In the genomic region with DNA sequence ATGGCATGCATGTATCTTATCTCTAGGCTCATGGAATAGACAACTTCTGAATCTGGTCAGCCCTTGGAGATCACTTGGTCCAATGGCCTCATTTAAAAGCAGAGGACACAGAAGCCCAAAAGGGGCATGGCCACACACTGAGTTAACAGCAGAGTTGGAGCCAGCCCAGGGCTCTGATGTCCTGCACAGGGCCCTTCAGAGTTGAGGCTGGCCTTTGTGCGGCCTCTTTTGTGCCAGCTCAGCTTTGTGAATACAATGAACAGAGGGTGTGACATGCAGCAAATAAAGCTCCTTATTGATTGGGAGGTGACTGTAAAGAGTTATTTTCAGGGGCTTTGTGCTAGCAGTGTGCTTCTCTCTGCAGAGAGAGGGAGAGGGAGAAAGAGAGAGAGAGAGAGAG, we compare ENCODE assay signal across 21 cellular contexts.
DNase-seq lines count a peak whose midpoint lies in the region; ATAC-seq and TF ChIP-seq lines count a peak whose summit lies in the region.
"Had no signal": no experiment of that assay in that cellular context is flagged by ENCODE, and none has a peak within 500 bp of the region (broad histone marks: within the 10 kb centered on the region; RNA-seq: fewer than 3 reads in every experiment).

No MANE protein-coding gene starts in this region.

- DNase-seq in Calu3 (peak; percentile 8), astrocyte of the hippocampus (ENCODE audit: low read depth, low spot score) (peak; percentile 5), medulla oblongata (ENCODE audit: extremely low spot score) (peak; percentile 93), sciatic nerve (ENCODE audit: low spot score) (no peak), omental fat pad (ENCODE audit: low spot score) (no peak)
- DNase-seq in activated naive CD4-positive, alpha-beta T cell treated with anti-CD3 and anti-CD28 coated beads, Interleukin-2, amount 50 U/mL, for 72 hours (ENCODE audit: low spot score in 2 of 2), result no peak
- DNase-seq: activated CD4-positive, alpha-beta T cell treated with anti-CD3 and anti-CD28 coated beads for 1 hour; activated CD8-positive, alpha-beta memory T cell treated with anti-CD3 and anti-CD28 coated beads for 24 hours; activated naive CD4-positive, alpha-beta T cell treated with anti-CD3 and anti-CD28 coated beads, Interleukin-2, amount 10 ng/mL, durations not matched to agents 7 days and 5 days; activated T-cell treated with anti-CD3 and anti-CD28 coated beads, Interleukin-2, amount 50 U/mL, for 48 hours; cortex of kidney; EL; Karpas-422; NCI-H1092; NCI-H2107; NCI-H524 treated with DMSO at 0.1 percent for 48 hours had no signal

- H3K27ac Mint-ChIP-seq in Calu3 (ENCODE audit: unreplicated experiment), result no peak overlapping the region
- no peak overlapping the region for H3K27ac Mint-ChIP-seq in activated naive CD4-positive, alpha-beta T cell treated with anti-CD3 and anti-CD28 coated beads, Interleukin-2, amount 50 U/mL, for 72 hours
- H3K27ac Mint-ChIP-seq: activated naive CD4-positive, alpha-beta T cell treated with anti-CD3 and anti-CD28 coated beads, Interleukin-2, amount 10 ng/mL, durations not matched to agents 7 days and 5 days; memory B cell; natural killer cell treated with Interleukin-12 subunit alpha and Interleukin-12 subunit beta and Interleukin-15 and Interleukin-18, amount 100 ng/mL, for 72 hours had no signal

- intact Hi-C loops in Calu3 (cut with micrococcal nuclease; ENCODE audit: unreplicated experiment) (no loop called here), sciatic nerve (cut with DNase I) (no loop called here)

- no peaks in the 10 kb centered on the region for H3K36me3 Mint-ChIP-seq in Calu3 (ENCODE audit: insufficient read depth, unreplicated experiment)
- H3K36me3 Mint-ChIP-seq in activated naive CD4-positive, alpha-beta T cell treated with anti-CD3 and anti-CD28 coated beads, Interleukin-2, amount 50 U/mL, for 72 hours, result no peaks in the 10 kb centered on the region
- H3K36me3 Mint-ChIP-seq: activated naive CD4-positive, alpha-beta T cell treated with anti-CD3 and anti-CD28 coated beads, Interleukin-2, amount 10 ng/mL, durations not matched to agents 7 days and 5 days; memory B cell; natural killer cell treated with Interleukin-12 subunit alpha and Interleukin-12 subunit beta and Interleukin-15 and Interleukin-18, amount 100 ng/mL, for 72 hours had no signal

- no TSS peak for BruUV-seq in Calu3 (replicated peaks; lab: Mats Ljungman, UMichigan)

- no peak for TF ChIP-seq CTCF in Calu3 (IDR thresholded peaks at IDR 0.05; ENCODE audit: unreplicated experiment)
- no peak for TF ChIP-seq CTCF in omental fat pad (IDR thresholded peaks at IDR 0.05)

- CTCF ChIA-PET in Calu3 (lab: Charles Lee), result interaction anchor here (1.9 kb wide), 1 partner anchor 104 kb away, joined by 7 read pairs; no protein-coding TSS in a partner anchor

- H3K27me3 Mint-ChIP-seq in Calu3 (ENCODE audit: unreplicated experiment), result peaks cover 9% of the 10 kb centered on the region
- H3K27me3 Mint-ChIP-seq: activated naive CD4-positive, alpha-beta T cell treated with anti-CD3 and anti-CD28 coated beads, Interleukin-2, amount 10 ng/mL, durations not matched to agents 7 days and 5 days; memory B cell had no signal

- peaks cover 8% of the 10 kb centered on the region for H3K4me1 Mint-ChIP-seq in Calu3 (ENCODE audit: low read depth, unreplicated experiment)
- H3K4me1 Mint-ChIP-seq: activated naive CD4-positive, alpha-beta T cell treated with anti-CD3 and anti-CD28 coated beads, Interleukin-2, amount 10 ng/mL, durations not matched to agents 7 days and 5 days; memory B cell had no signal

- ATAC-seq in sciatic nerve, result peak; percentile 61
- ATAC-seq in activated naive CD4-positive, alpha-beta T cell treated with anti-CD3 and anti-CD28 coated beads, Interleukin-2, amount 50 U/mL, for 72 hours, result no peak
- ATAC-seq in omental fat pad (ENCODE audit: low FRiP score), result no peak
- no peak for ATAC-seq in HG03108 (IDR thresholded peaks at IDR 0.05; ENCODE audit: unreplicated experiment)
- ATAC-seq in GM18517 (IDR thresholded peaks at IDR 0.05; ENCODE audit: unreplicated experiment), result no peak
- ATAC-seq: HCT116 had no signal

- no peak overlapping the region for H3K4me3 Mint-ChIP-seq in Calu3 (ENCODE audit: low read depth, unreplicated experiment)
- H3K4me3 Mint-ChIP-seq: activated naive CD4-positive, alpha-beta T cell treated with anti-CD3 and anti-CD28 coated beads, Interleukin-2, amount 10 ng/mL, durations not matched to agents 7 days and 5 days; memory B cell; natural killer cell treated with Interleukin-12 subunit alpha and Interleukin-12 subunit beta and Interleukin-15 and Interleukin-18, amount 100 ng/mL, for 72 hours had no signal

- no peaks in the 10 kb centered on the region for H3K9me3 Mint-ChIP-seq in Calu3 (ENCODE audit: low read depth, unreplicated experiment)
- H3K9me3 Mint-ChIP-seq in activated naive CD4-positive, alpha-beta T cell treated with anti-CD3 and anti-CD28 coated beads, Interleukin-2, amount 50 U/mL, for 72 hours, result no peaks in the 10 kb centered on the region
- H3K9me3 Mint-ChIP-seq: activated naive CD4-positive, alpha-beta T cell treated with anti-CD3 and anti-CD28 coated beads, Interleukin-2, amount 10 ng/mL, durations not matched to agents 7 days and 5 days; memory B cell; natural killer cell treated with Interleukin-12 subunit alpha and Interleukin-12 subunit beta and Interleukin-15 and Interleukin-18, amount 100 ng/mL, for 72 hours had no signal

Comparison
In these comparisons a context has a peak if more than half of its experiments do, and no peak if none do; other contexts are left out.
1. DNase-seq: peak in Calu3 (single experiment), astrocyte of the hippocampus (single experiment) and medulla oblongata (single experiment); none in sciatic nerve (single experiment), activated naive CD4-positive, alpha-beta T cell treated with anti-CD3 and anti-CD28 coated beads, Interleukin-2, amount 50 U/mL, for 72 hours (0 of 2) and omental fat pad (single experiment).